ENCODE assay signal across 8 cellular contexts in the genomic region with DNA sequence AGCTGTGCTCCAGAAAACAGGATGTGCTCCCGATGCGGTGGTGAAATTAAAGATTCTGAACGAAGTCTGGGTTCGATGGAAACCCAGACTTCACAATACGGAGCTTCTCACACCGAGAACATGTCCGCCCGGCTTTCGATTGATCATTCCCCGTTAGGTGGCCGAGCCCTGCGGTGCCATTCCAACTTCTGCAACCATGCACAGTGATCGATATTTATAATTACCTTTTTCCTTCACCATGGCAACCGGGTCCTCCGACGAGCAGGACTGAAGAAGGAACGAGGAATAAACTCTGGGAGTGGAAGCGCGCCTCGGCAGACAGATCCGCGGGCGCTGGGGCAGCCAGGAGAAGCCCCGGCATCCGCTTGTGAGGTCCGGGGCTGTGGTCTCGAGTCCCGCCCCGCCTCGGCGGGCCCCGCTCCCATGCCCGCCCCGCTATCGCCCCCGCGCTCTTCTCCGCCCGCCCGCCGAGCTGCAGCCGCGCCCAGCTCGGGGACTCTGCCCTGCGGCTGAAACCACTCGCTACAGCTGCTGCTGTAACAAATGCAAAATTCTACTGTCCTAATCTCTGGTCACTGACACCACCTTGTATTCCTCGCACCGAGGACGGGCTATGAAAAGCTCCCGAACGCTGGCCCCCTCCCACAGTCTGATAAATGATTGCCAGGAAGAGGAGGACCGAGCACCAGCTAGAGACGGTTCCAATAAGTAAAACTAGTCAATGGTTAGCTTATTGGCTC. TPM values are rescaled to one million over a fixed set of nuclear protein-coding genes. Genes with fewer than 3 reads are reported as not detected.
DNase-seq lines count a peak whose midpoint lies in the region; ATAC-seq and TF ChIP-seq lines count a peak whose summit lies in the region.

No MANE protein-coding gene starts in this region.

- H3K4me3 ChIP-seq in CD8-positive, alpha-beta T cell (ENCODE audit: low read depth, low read length), result peak overlapping the region; percentile 51
- H3K4me3 ChIP-seq in epithelial cell of esophagus (ENCODE audit: low read length), result peak overlapping the region; percentile 41
- H3K4me3 ChIP-seq in mucosa of stomach (ENCODE audit: low read length), result peak overlapping the region; percentile 32
- H3K4me3 ChIP-seq in tibial artery, result peak overlapping the region; percentile 56 to 62

- ATAC-seq in CD8-positive, alpha-beta T cell, result peak; percentile 65
- ATAC-seq in GM19397 (IDR thresholded peaks at IDR 0.05; ENCODE audit: unreplicated experiment) (peak; percentile 77), HG03460 (IDR thresholded peaks at IDR 0.05; ENCODE audit: unreplicated experiment) (peak; percentile 70)

- peak overlapping the region; percentile 61 for H3K9ac ChIP-seq in mucosa of stomach (ENCODE audit: low read length)

- intact Hi-C loops in CD8-positive, alpha-beta T cell (cut with DNase I, micrococcal nuclease), result no loop called here
- intact Hi-C loops in tibial artery (cut with DNase I; ENCODE audit: low total_unique reads), result no loop called here

- no peaks in the 10 kb centered on the region for H3K9me3 Mint-ChIP-seq in CD8-positive, alpha-beta T cell
- H3K9me3 Mint-ChIP-seq in activated CD4-positive, alpha-beta T cell treated with anti-CD3 and anti-CD28 coated beads, Interleukin-2, amount 10 ng/mL, durations not matched to agents 7 days and 5 days, result no peaks in the 10 kb centered on the region

- peak overlapping the region; percentile 85 for H3K4me3 Mint-ChIP-seq in CD8-positive, alpha-beta T cell
- peak overlapping the region; percentile 67 for H3K4me3 Mint-ChIP-seq in activated CD4-positive, alpha-beta T cell treated with anti-CD3 and anti-CD28 coated beads, Interleukin-2, amount 10 ng/mL, durations not matched to agents 7 days and 5 days

- CTCF ChIA-PET in CD8-positive, alpha-beta T cell (lab: Charles Lee), result no interaction called here
- CTCF ChIA-PET in activated CD4-positive, alpha-beta T cell treated with anti-CD3 and anti-CD28 coated beads, Interleukin-2, amount 10 ng/mL, durations not matched to agents 7 days and 5 days (lab: Charles Lee), result interaction anchor here (0.8 to 1.3 kb wide), 2 partner anchors 15 to 22 kb away, joined by 3 read pairs; no protein-coding TSS in a partner anchor

- peaks cover 17% of the 10 kb centered on the region for H3K4me1 Mint-ChIP-seq in CD8-positive, alpha-beta T cell (ENCODE audit: low read depth)
- H3K4me1 Mint-ChIP-seq in activated CD4-positive, alpha-beta T cell treated with anti-CD3 and anti-CD28 coated beads, Interleukin-2, amount 10 ng/mL, durations not matched to agents 7 days and 5 days, result peaks cover 15% of the 10 kb centered on the region

- no peak overlapping the region for H3K27ac ChIP-seq in CD8-positive, alpha-beta T cell (ENCODE audit: low read depth, low read length)
- H3K27ac ChIP-seq in tibial artery, result peak overlapping the region; percentile 61

- no peaks in the 10 kb centered on the region for H3K36me3 Mint-ChIP-seq in CD8-positive, alpha-beta T cell
- H3K36me3 Mint-ChIP-seq in activated CD4-positive, alpha-beta T cell treated with anti-CD3 and anti-CD28 coated beads, Interleukin-2, amount 10 ng/mL, durations not matched to agents 7 days and 5 days (ENCODE audit: low read depth), result no peaks in the 10 kb centered on the region

- peaks cover 12% of the 10 kb centered on the region for H3K4me1 ChIP-seq in CD8-positive, alpha-beta T cell (ENCODE audit: insufficient read depth, low read length)
- H3K4me1 ChIP-seq in mucosa of stomach (ENCODE audit: control insufficient read depth, insufficient read depth, low read length) (peaks cover 38% of the 10 kb centered on the region), tibial artery (peaks cover 0 to 45% (median 35%) of the 10 kb centered on the region in 4 donors)

- H3K36me3 ChIP-seq in CD8-positive, alpha-beta T cell (ENCODE audit: insufficient read depth, low read length), result no peaks in the 10 kb centered on the region
- H3K36me3 ChIP-seq in mucosa of stomach (ENCODE audit: control insufficient read depth, insufficient read depth, low read length), result no peaks in the 10 kb centered on the region
- no peaks in the 10 kb centered on the region for H3K36me3 ChIP-seq in tibial artery

- POLR2A ChIA-PET in CD8-positive, alpha-beta T cell (lab: Charles Lee), result interaction anchor here (0.9 to 1.0 kb wide), 2 partner anchors 13 to 42 kb away, joined by 3 read pairs; no protein-coding TSS in a partner anchor
- POLR2A ChIA-PET in activated CD4-positive, alpha-beta T cell treated with anti-CD3 and anti-CD28 coated beads, Interleukin-2, amount 10 ng/mL, durations not matched to agents 7 days and 5 days (lab: Charles Lee), result no interaction called here

- H3K27me3 Mint-ChIP-seq in CD8-positive, alpha-beta T cell (ENCODE audit: low read depth), result peaks cover 53% of the 10 kb centered on the region
- H3K27me3 Mint-ChIP-seq in activated CD4-positive, alpha-beta T cell treated with anti-CD3 and anti-CD28 coated beads, Interleukin-2, amount 10 ng/mL, durations not matched to agents 7 days and 5 days, result peaks cover 53% of the 10 kb centered on the region

- DNase-seq in CD8-positive, alpha-beta T cell, result peak in 5 of 7 experiments; percentile 2 to 51 (median 13)
- peak; percentile 8 for DNase-seq in activated CD4-positive, alpha-beta T cell treated with anti-CD3 and anti-CD28 coated beads, Interleukin-2, amount 10 ng/mL, durations not matched to agents 7 days and 5 days
- DNase-seq in epithelial cell of esophagus (ENCODE audit: low read depth), result no peak
- peak in 1 of 2 donors; percentile 37 for DNase-seq in tibial artery
- no peak for DNase-seq in AML-193 (lab: John Stamatoyannopoulos, UW)

- no peak overlapping the region for H3K27ac Mint-ChIP-seq in CD8-positive, alpha-beta T cell
- H3K27ac Mint-ChIP-seq in activated CD4-positive, alpha-beta T cell treated with anti-CD3 and anti-CD28 coated beads, Interleukin-2, amount 10 ng/mL, durations not matched to agents 7 days and 5 days, result no peak overlapping the region

- H3K9me3 ChIP-seq in CD8-positive, alpha-beta T cell (ENCODE audit: low read length), result no peaks in the 10 kb centered on the region
- H3K9me3 ChIP-seq in mucosa of stomach (ENCODE audit: control insufficient read depth, low read length) (no peaks in the 10 kb centered on the region), tibial artery (no peaks in the 10 kb centered on the region)

- H3K27me3 ChIP-seq in CD8-positive, alpha-beta T cell (ENCODE audit: insufficient read depth, low read length), result peaks cover 19% of the 10 kb centered on the region
- H3K27me3 ChIP-seq in mucosa of stomach (ENCODE audit: control insufficient read depth, insufficient read depth, low read length) (peaks cover 4% of the 10 kb centered on the region), tibial artery (no peaks in the 10 kb centered on the region)

- TF ChIP-seq CTCF in CD8-positive, alpha-beta T cell (IDR thresholded peaks at IDR 0.05), result no peak
- TF ChIP-seq CTCF in epithelial cell of esophagus (IDR thresholded peaks at IDR 0.05; ENCODE audit: insufficient read depth, low read depth, low read length, missing control alignments) (no peak), tibial artery (IDR thresholded peaks at IDR 0.05) (no peak)

RNA-seq across cellular contexts. Expression of a gene that starts 26.2 kb away (rescaled TPM):
- 100 to 1,000 TPM; 293 to 298 TPM for total RNA-seq in CD8-positive, alpha-beta T cell
- total RNA-seq in activated CD4-positive, alpha-beta T cell treated with anti-CD3 and anti-CD28 coated beads, Interleukin-2, amount 10 ng/mL, durations not matched to agents 7 days and 5 days, result 100 to 1,000 TPM; 141 to 161 TPM

Comparison
In these comparisons a context has a peak if more than half of its experiments do, and no peak if none do; other contexts are left out.
1. DNase-seq: peak in CD8-positive, alpha-beta T cell (5 of 7) and activated CD4-positive, alpha-beta T cell treated with anti-CD3 and anti-CD28 coated beads, Interleukin-2, amount 10 ng/mL, durations not matched to agents 7 days and 5 days (single experiment); none in epithelial cell of esophagus (single experiment) and AML-193 (0 of 2).
2. Peak in every context shown above with its lines, with median percentiles within 50 percentile points of each other: ATAC-seq and H3K4me3 ChIP-seq.